18 cellular contexts compared by ENCODE assay signal in genomic region chr10:50336140-50336539, GRCh38.
DNase-seq lines count a peak whose midpoint lies in the region; ATAC-seq, FAIRE-seq and TF ChIP-seq lines count a peak whose summit lies in the region.
"Had no signal": no experiment of that assay in that cellular context is flagged by ENCODE, and none has a peak within 500 bp of the region (broad histone marks: within the 10 kb centered on the region; RNA-seq: fewer than 3 reads in every experiment).

No MANE protein-coding gene starts in this region.

- H3K36me3 ChIP-seq in KOPT-K1 (ENCODE audit: insufficient read depth, low read length) (no peaks in the 10 kb centered on the region), brain microvascular endothelial cell (replicated peaks) (no peaks in the 10 kb centered on the region), body of pancreas (replicated peaks in 1 of 2; ENCODE audit: insufficient read depth in 1 of 2, low read depth in 2 of 2) (no peaks in the 10 kb centered on the region)
- H3K36me3 ChIP-seq: adrenal gland, right lobe of liver, thoracic aorta had no signal

- H3K4me1 Mint-ChIP-seq in memory B cell = peaks cover 21% of the 10 kb centered on the region

- ATAC-seq in GM19463 (IDR thresholded peaks at IDR 0.05; ENCODE audit: unreplicated experiment) (peak; percentile 59), memory B cell (ENCODE audit: low read depth) (peak; percentile 44), body of pancreas (no peak), esophagus mucosa (no peak)
- ATAC-seq: GM23338, T-helper 17 cell had no signal

- peak; percentile 73 for FAIRE-seq in GM18507 (lab: Jason Lieb, UNC)

- H3K4me3 ChIP-seq in brain microvascular endothelial cell (ENCODE audit: low read depth, low read length) (no peak overlapping the region), body of pancreas (no peak overlapping the region)
- H3K4me3 ChIP-seq: adrenal gland, GM23338, right lobe of liver, thoracic aorta had no signal

- in situ Hi-C loops in brain microvascular endothelial cell (cut with HindIII; ENCODE audit: low pct_ligation_motif_present, low sequenced_read_pairs) = no loop called here

- H3K9me3 Mint-ChIP-seq in memory B cell = no peaks in the 10 kb centered on the region
- H3K9me3 Mint-ChIP-seq: GM23338 had no signal

- peak overlapping the region; percentile 5 for H3K27ac ChIP-seq in KOPT-K1 (ENCODE audit: low read depth, low read length, poor library complexity, severe bottlenecking)
- no peak overlapping the region for H3K27ac ChIP-seq in brain microvascular endothelial cell
- H3K27ac ChIP-seq in body of pancreas = no peak overlapping the region
- H3K27ac ChIP-seq: adrenal gland, right lobe of liver, thoracic aorta had no signal

- no peak for TF ChIP-seq CTCF in brain microvascular endothelial cell (IDR thresholded peaks at IDR 0.05; ENCODE audit: low read depth, low read length, missing control alignments)
- no peak for TF ChIP-seq CTCF in body of pancreas (IDR thresholded peaks at IDR 0.05)

- H3K27ac Mint-ChIP-seq in memory B cell = peak overlapping the region; percentile 23
- H3K27ac Mint-ChIP-seq: GM23338, T-helper 17 cell had no signal

- H3K36me3 Mint-ChIP-seq in memory B cell = peaks cover 22% of the 10 kb centered on the region

- no peaks in the 10 kb centered on the region for H3K9me3 ChIP-seq in KOPT-K1 (ENCODE audit: insufficient read depth, low read length, poor library complexity, severe bottlenecking)
- H3K9me3 ChIP-seq in body of pancreas = no peaks in the 10 kb centered on the region
- H3K9me3 ChIP-seq: adrenal gland, right lobe of liver, thoracic aorta had no signal

- H3K27me3 ChIP-seq in brain microvascular endothelial cell (replicated peaks) (no peaks in the 10 kb centered on the region), body of pancreas (no peaks in the 10 kb centered on the region)
- H3K27me3 ChIP-seq: adrenal gland, right lobe of liver had no signal

- DNase-seq in GM18507 (ENCODE audit: extremely low spot score, insufficient read length, low read depth) = no peak
- no peak for DNase-seq in memory B cell (ENCODE audit: low spot score in 2 of 2)
- no peak for DNase-seq in brain microvascular endothelial cell
- DNase-seq in body of pancreas = no peak
- DNase-seq: activated CD4-positive, CD25-positive, alpha-beta regulatory T cell treated with anti-CD3 and anti-CD28 coated beads, Interleukin-2, amount 50 U/mL, for 72 hours; activated T-cell treated with anti-CD3 and anti-CD28 coated beads, Interleukin-2, amount 50 U/mL, for 1 hour; adrenal gland; foreskin fibroblast; NCI-H146; NCI-H226; right lobe of liver; Right ventricle myocardium superior; T-helper 17 cell had no signal

- WGBS in body of pancreas, 2 donors = 73% methylated on average over 4 of the region's 4 CpGs

- no peaks in the 10 kb centered on the region for H3K27me3 Mint-ChIP-seq in memory B cell
- H3K27me3 Mint-ChIP-seq: T-helper 17 cell had no signal

- intact Hi-C loops in body of pancreas (cut with DNase I) = no loop called here

- peak overlapping the region; percentile 9 for H3K4me3 Mint-ChIP-seq in memory B cell
- H3K4me3 Mint-ChIP-seq: GM23338, T-helper 17 cell had no signal

- TF ChIP-seq POLR2A in body of pancreas (IDR thresholded peaks at IDR 0.05) = no peak

- peaks cover 4% of the 10 kb centered on the region for H3K4me1 ChIP-seq in body of pancreas
- H3K4me1 ChIP-seq: adrenal gland, right lobe of liver had no signal

Comparison
In these comparisons a context has a peak if more than half of its experiments do, and no peak if none do; other contexts are left out.
1. ATAC-seq: peak in GM19463 (single experiment) and memory B cell (single experiment); none in body of pancreas (single experiment) and esophagus mucosa (single experiment).